ENCODE assay signal across 8 cellular contexts in genomic region chr5:178626484-178627258, GRCh38.
DNase-seq lines count a peak whose midpoint lies in the region; ATAC-seq and TF ChIP-seq lines count a peak whose summit lies in the region.

Gene CLK4 (minus strand): TSS chr5:178627050. CDS start chr5:178623416, 3,634 bp downstream.

- peak within 1 kb of the TSS; percentile 94 for H3K9ac ChIP-seq in iPS-20b (ENCODE audit: low read depth, low read length)

- H3K27ac ChIP-seq in ACC112 (ENCODE audit: low read depth, low read length), result peak within 1 kb of the TSS; percentile 84
- H3K27ac ChIP-seq in VCaP, result peak within 1 kb of the TSS; percentile 88
- peak within 1 kb of the TSS; percentile 85 for H3K27ac ChIP-seq in iPS-20b (ENCODE audit: low read length)
- peak within 1 kb of the TSS; percentile 87 to 100 (median 98) for H3K27ac ChIP-seq in skin epidermis

- in situ Hi-C loops in T47D (cut with HindIII; ENCODE audit: low pct_unique_long_range_greater_than_20kb, low sequenced_read_pairs), result no loop called here

- H3K4me1 ChIP-seq in ACC112 (ENCODE audit: control insufficient read depth, insufficient read depth, low read length, unreplicated experiment) (peaks cover 33% of the 10 kb centered on the region), iPS-20b (ENCODE audit: insufficient read depth, low read length) (peaks cover 15% of the 10 kb centered on the region; the same call in 1 of the 2 replicates)

- peak within 1 kb of the TSS; percentile 92 for H2AFZ ChIP-seq in ACC112 (ENCODE audit: low read length, unreplicated experiment)

- H3K36me3 ChIP-seq in ACC112 (ENCODE audit: insufficient read depth, low read length) (peaks cover 15% of the 10 kb centered on the region), iPS-20b (ENCODE audit: insufficient read depth, low read depth, low read length) (peaks cover 15% of the 10 kb centered on the region; the same call in 1 of the 2 replicates)

- peak; percentile 73 for ATAC-seq in GM18870 (IDR thresholded peaks at IDR 0.05; ENCODE audit: unreplicated experiment)
- peak; percentile 75 for ATAC-seq in HG03108 (IDR thresholded peaks at IDR 0.05; ENCODE audit: unreplicated experiment)

- no peak for TF ChIP-seq CTCF in VCaP (conservative IDR thresholded peaks at IDR 0.05)

- no peaks in the 10 kb centered on the region for H3K9me3 ChIP-seq in iPS-20b (ENCODE audit: insufficient read depth, low read depth, low read length)

- H3K79me2 ChIP-seq in ACC112 (ENCODE audit: control insufficient read depth, insufficient read depth, low read length, unreplicated experiment), result peaks cover 50% of the 10 kb centered on the region

- peak; percentile 74 for DNase-seq in NCI-H2196 treated with DMSO at 0.1 percent for 48 hours (lab: John Stamatoyannopoulos, UW; ENCODE audit: unreplicated experiment)
- peak; percentile 91 to 96 for DNase-seq in T47D (ENCODE audit: low read depth in 1 of 2, low spot score in 1 of 2)

- H3K4me3 ChIP-seq in ACC112 (ENCODE audit: low read depth, low read length), result peak within 1 kb of the TSS; percentile 94
- peak within 1 kb of the TSS; percentile 98 for H3K4me3 ChIP-seq in iPS-20b (ENCODE audit: low read length)
- peak within 1 kb of the TSS; percentile 62 to 95 (median 85) for H3K4me3 ChIP-seq in skin epidermis

- H3K27me3 ChIP-seq in ACC112 (ENCODE audit: insufficient read depth, low read length) (no peaks in the 10 kb centered on the region), iPS-20b (ENCODE audit: insufficient read depth, low read length) (peaks cover 22% of the 10 kb centered on the region; the same call in 1 of the 2 replicates)

Comparison
In these comparisons a context has a peak if more than half of its experiments do, and no peak if none do; other contexts are left out.
1. Peak in every context shown above with its lines: DNase-seq, ATAC-seq, H3K4me3 ChIP-seq and H3K27ac ChIP-seq.